ENCODE assay signal across 9 cellular contexts in the genomic region with DNA sequence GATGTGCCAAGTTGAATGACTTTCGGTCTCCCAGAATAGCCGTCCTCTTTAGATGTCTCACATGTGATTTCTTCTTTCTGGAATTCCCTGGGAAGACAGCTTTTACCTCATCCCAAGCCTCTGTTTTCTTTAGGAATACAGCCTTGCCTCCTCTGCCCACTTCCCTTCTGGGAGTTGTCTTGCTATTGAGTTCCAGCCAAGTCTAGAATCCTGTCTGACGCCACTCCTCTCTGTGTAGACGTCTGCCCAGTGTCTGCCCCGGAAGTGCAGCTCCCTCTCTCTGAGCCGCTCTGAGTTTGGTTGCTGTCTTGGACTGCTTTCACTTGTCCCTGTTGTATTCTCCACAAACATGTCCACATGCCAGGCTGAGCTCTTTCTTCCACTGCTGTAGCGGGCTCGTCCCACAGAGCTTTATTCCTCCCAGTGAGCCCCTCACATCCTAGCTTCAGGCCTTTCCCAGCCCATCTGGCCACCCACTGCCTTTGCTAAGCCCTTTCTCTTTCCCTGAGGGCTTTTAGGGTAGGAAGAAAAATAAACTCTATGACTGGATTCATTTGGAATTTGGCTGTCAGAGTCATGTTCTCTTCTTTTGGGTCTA. TPM values are rescaled to one million over a fixed set of nuclear protein-coding genes. Genes with fewer than 3 reads are reported as not detected.
DNase-seq lines count a peak whose midpoint lies in the region; ATAC-seq, FAIRE-seq and TF ChIP-seq lines count a peak whose summit lies in the region.
"Had no signal": no experiment of that assay in that cellular context is flagged by ENCODE, and none has a peak within 500 bp of the region (broad histone marks: within the 10 kb centered on the region; RNA-seq: fewer than 3 reads in every experiment).

No MANE protein-coding gene starts in this region.

- no peaks in the 10 kb centered on the region for H3K36me3 ChIP-seq in pancreas

- intact Hi-C loops in pancreas (cut with DNase I): no loop called here

- H3K4me1 Mint-ChIP-seq in stimulated activated naive CD8-positive, alpha-beta T cell treated with anti-CD3 and anti-CD28 coated beads, Interleukin-15, amount 100 ng/mL, for 72 hours: no peaks in the 10 kb centered on the region

- H3K4me3 ChIP-seq in AG10803 (ENCODE audit: low read length): peak overlapping the region; percentile 40
- H3K4me3 ChIP-seq in pancreas: no peak overlapping the region

- in situ Hi-C loops in KBM-7 (cut with MboI; ENCODE audit: low pct_unique_long_range_greater_than_20kb, low sequenced_read_pairs): no loop called here

- peaks cover 39% of the 10 kb centered on the region for H3K27me3 Mint-ChIP-seq in stimulated activated naive CD8-positive, alpha-beta T cell treated with anti-CD3 and anti-CD28 coated beads, Interleukin-15, amount 100 ng/mL, for 72 hours

- H3K9me3 ChIP-seq in pancreas: no peaks in the 10 kb centered on the region

- no peaks in the 10 kb centered on the region for H3K4me1 ChIP-seq in pancreas

- WGBS in pancreas, 2 donors: 62 to 73% methylated on average over 8 of the region's 8 CpGs

- no peak overlapping the region for H3K27ac Mint-ChIP-seq in stimulated activated naive CD8-positive, alpha-beta T cell treated with anti-CD3 and anti-CD28 coated beads, Interleukin-15, amount 100 ng/mL, for 72 hours

- no peak overlapping the region for H3K4me3 Mint-ChIP-seq in stimulated activated naive CD8-positive, alpha-beta T cell treated with anti-CD3 and anti-CD28 coated beads, Interleukin-15, amount 100 ng/mL, for 72 hours

- TF ChIP-seq CTCF in AG10803 (conservative IDR thresholded peaks at IDR 0.05; ENCODE audit: low read length) (no peak), pancreas (IDR thresholded peaks at IDR 0.05) (no peak)

- DNase-seq in AG10803 (ENCODE audit: low read depth): peak; percentile 93
- DNase-seq in fibroblast of the conjunctiva (ENCODE audit: low read depth): peak; percentile 63
- DNase-seq in pancreas: no peak
- DNase-seq in NCI-H524 (lab: John Stamatoyannopoulos, UW): no peak
- no peak for DNase-seq in stimulated activated naive CD8-positive, alpha-beta T cell treated with anti-CD3 and anti-CD28 coated beads, Interleukin-15, amount 100 ng/mL, for 72 hours
- DNase-seq in KBM-7: no peak

- peak; percentile 92 for ATAC-seq in SK-N-SH treated with all-trans-retinoic acid at 6 μM for 48 hours
- ATAC-seq in pancreas: peak in 3 of 4 donors; percentile 56 to 76 (median 64)
- ATAC-seq in stimulated activated naive CD8-positive, alpha-beta T cell treated with anti-CD3 and anti-CD28 coated beads, Interleukin-15, amount 100 ng/mL, for 72 hours: no peak
- no peak for ATAC-seq in GM19467 (IDR thresholded peaks at IDR 0.05; ENCODE audit: unreplicated experiment)

- no peaks in the 10 kb centered on the region for H3K27me3 ChIP-seq in pancreas

- peak overlapping the region in 1 of 4 donors; percentile 30 for H3K27ac ChIP-seq in pancreas

- no peaks in the 10 kb centered on the region for H3K9me3 Mint-ChIP-seq in stimulated activated naive CD8-positive, alpha-beta T cell treated with anti-CD3 and anti-CD28 coated beads, Interleukin-15, amount 100 ng/mL, for 72 hours

- FAIRE-seq in pancreas (lab: Jason Lieb, UNC): no peak
- FAIRE-seq: colon had no signal

TF ChIP-seq in SK-N-SH treated with all-trans-retinoic acid at 6 μM for 48 hours, 23 proteins besides CTCF, POLR2A, EP300 and RAD21 (continues in another document):
- TF ChIP-seq CSRNP3 (CRISPR knock-in tag; IDR thresholded peaks at IDR 0.05): no peak
- TF ChIP-seq, protein P1, sequence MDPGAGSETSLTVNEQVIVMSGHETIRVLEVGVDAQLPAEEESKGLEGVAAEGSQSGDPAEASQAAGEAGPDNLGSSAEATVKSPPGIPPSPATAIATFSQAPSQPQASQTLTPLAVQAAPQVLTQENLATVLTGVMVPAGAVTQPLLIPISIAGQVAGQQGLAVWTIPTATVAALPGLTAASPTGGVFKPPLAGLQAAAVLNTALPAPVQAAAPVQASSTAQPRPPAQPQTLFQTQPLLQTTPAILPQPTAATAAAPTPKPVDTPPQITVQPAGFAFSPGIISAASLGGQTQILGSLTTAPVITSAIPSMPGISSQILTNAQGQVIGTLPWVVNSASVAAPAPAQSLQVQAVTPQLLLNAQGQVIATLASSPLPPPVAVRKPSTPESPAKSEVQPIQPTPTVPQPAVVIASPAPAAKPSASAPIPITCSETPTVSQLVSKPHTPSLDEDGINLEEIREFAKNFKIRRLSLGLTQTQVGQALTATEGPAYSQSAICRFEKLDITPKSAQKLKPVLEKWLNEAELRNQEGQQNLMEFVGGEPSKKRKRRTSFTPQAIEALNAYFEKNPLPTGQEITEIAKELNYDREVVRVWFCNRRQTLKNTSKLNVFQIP (CRISPR knock-in tag; IDR thresholded peaks at IDR 0.05; ENCODE audit: borderline replicate concordance, low read depth): 0 out of 2 replicates have a peak, but pooled peaks have one; percentile 50
- no peak for TF ChIP-seq ZNF565 (CRISPR knock-in tag; conservative IDR thresholded peaks at IDR 0.05; ENCODE audit: low read depth)
- TF ChIP-seq, protein P2, sequence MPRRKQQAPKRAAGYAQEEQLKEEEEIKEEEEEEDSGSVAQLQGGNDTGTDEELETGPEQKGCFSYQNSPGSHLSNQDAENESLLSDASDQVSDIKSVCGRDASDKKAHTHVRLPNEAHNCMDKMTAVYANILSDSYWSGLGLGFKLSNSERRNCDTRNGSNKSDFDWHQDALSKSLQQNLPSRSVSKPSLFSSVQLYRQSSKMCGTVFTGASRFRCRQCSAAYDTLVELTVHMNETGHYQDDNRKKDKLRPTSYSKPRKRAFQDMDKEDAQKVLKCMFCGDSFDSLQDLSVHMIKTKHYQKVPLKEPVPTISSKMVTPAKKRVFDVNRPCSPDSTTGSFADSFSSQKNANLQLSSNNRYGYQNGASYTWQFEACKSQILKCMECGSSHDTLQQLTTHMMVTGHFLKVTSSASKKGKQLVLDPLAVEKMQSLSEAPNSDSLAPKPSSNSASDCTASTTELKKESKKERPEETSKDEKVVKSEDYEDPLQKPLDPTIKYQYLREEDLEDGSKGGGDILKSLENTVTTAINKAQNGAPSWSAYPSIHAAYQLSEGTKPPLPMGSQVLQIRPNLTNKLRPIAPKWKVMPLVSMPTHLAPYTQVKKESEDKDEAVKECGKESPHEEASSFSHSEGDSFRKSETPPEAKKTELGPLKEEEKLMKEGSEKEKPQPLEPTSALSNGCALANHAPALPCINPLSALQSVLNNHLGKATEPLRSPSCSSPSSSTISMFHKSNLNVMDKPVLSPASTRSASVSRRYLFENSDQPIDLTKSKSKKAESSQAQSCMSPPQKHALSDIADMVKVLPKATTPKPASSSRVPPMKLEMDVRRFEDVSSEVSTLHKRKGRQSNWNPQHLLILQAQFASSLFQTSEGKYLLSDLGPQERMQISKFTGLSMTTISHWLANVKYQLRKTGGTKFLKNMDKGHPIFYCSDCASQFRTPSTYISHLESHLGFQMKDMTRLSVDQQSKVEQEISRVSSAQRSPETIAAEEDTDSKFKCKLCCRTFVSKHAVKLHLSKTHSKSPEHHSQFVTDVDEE (CRISPR knock-in tag; IDR thresholded peaks at IDR 0.05): no peak
- TF ChIP-seq CSDC2 (CRISPR knock-in tag; IDR thresholded peaks at IDR 0.05): no peak
- TF ChIP-seq, protein P3, sequence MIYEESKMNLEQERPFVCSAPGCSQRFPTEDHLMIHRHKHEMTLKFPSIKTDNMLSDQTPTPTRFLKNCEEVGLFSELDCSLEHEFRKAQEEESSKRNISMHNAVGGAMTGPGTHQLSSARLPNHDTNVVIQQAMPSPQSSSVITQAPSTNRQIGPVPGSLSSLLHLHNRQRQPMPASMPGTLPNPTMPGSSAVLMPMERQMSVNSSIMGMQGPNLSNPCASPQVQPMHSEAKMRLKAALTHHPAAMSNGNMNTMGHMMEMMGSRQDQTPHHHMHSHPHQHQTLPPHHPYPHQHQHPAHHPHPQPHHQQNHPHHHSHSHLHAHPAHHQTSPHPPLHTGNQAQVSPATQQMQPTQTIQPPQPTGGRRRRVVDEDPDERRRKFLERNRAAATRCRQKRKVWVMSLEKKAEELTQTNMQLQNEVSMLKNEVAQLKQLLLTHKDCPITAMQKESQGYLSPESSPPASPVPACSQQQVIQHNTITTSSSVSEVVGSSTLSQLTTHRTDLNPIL (CRISPR knock-in tag; IDR thresholded peaks at IDR 0.05; ENCODE audit: low read depth): no peak
- peak; percentile 54 for TF ChIP-seq ISL1 (CRISPR knock-in tag; IDR thresholded peaks at IDR 0.05)
- TF ChIP-seq ZFP3 (CRISPR knock-in tag; IDR thresholded peaks at IDR 0.05): no peak
- TF ChIP-seq ZNF70 (CRISPR knock-in tag; IDR thresholded peaks at IDR 0.05): no peak
- no peak for TF ChIP-seq OSR1 (CRISPR knock-in tag; IDR thresholded peaks at IDR 0.05)
- no peak for TF ChIP-seq PATZ1 (CRISPR knock-in tag; IDR thresholded peaks at IDR 0.05; ENCODE audit: borderline replicate concordance)
- TF ChIP-seq ESRRG (CRISPR knock-in tag; IDR thresholded peaks at IDR 0.05): no peak
- no peak for TF ChIP-seq SNAI2 (CRISPR knock-in tag; IDR thresholded peaks at IDR 0.05)

RNA-seq across cellular contexts. Expression of gene IGFBP7, which starts 9.0 kb away (rescaled TPM):
- 100 to 1,000 TPM in 3 of 6 donors, 10 to 100 TPM in 3; 49.4 to 324 (median 120) TPM for total RNA-seq in pancreas
- 100 to 1,000 TPM; 156 to 186 TPM for polyA plus RNA-seq in pancreas

Comparison
In these comparisons a context has a peak if more than half of its experiments do, and no peak if none do; other contexts are left out.
1. DNase-seq: peak in AG10803 (single experiment) and fibroblast of the conjunctiva (single experiment); none in pancreas (0 of 6), NCI-H524 (0 of 2), stimulated activated naive CD8-positive, alpha-beta T cell treated with anti-CD3 and anti-CD28 coated beads, Interleukin-15, amount 100 ng/mL, for 72 hours (0 of 2) and KBM-7 (single experiment).
2. ATAC-seq: peak in SK-N-SH treated with all-trans-retinoic acid at 6 μM for 48 hours (single experiment) and pancreas (3 of 4); none in stimulated activated naive CD8-positive, alpha-beta T cell treated with anti-CD3 and anti-CD28 coated beads, Interleukin-15, amount 100 ng/mL, for 72 hours (single experiment) and GM19467 (single experiment).